Comparison of ENCODE assay signal across 29 cellular contexts in genomic region chr19:30606114-30607050, GRCh38.
"Had no signal": no experiment of that assay in that cellular context is flagged by ENCODE, and none has a peak within 500 bp of the region (broad histone marks: within the 10 kb centered on the region; RNA-seq: fewer than 3 reads in every experiment).

No MANE protein-coding gene starts in this region.

- H3K27me3 Mint-ChIP-seq: dendritic cell treated with granulocyte-macrophage colony-stimulating factor and Interleukin-4, amounts not matched to agents 40 ng/mL and 50 ng/mL, for 4 days had no signal

- H3K9me3 Mint-ChIP-seq: dendritic cell treated with granulocyte-macrophage colony-stimulating factor and Interleukin-4, amounts not matched to agents 40 ng/mL and 50 ng/mL, for 4 days; endodermal cell; stimulated activated effector memory CD8-positive, alpha-beta T cell treated with anti-CD3 and anti-CD28 coated beads, Interleukin-12 subunit alpha, Interleukin-12 subunit beta, amount 100 ng/mL, for 72 hours had no signal

- H3K27ac ChIP-seq: colonic mucosa, epithelial cell of prostate, foreskin keratinocyte, heart right ventricle, lower lobe of right lung, pancreas, right lobe of liver, stomach, thyroid gland, vagina had no signal

- ATAC-seq: esophagus mucosa; foreskin keratinocyte; heart right ventricle; left colon; left ventricle myocardium superior; lower lobe of right lung; natural killer cell; pancreas; right lobe of liver; stimulated activated effector memory CD8-positive, alpha-beta T cell treated with anti-CD3 and anti-CD28 coated beads, Interleukin-12 subunit alpha, Interleukin-12 subunit beta, amount 100 ng/mL, for 72 hours had no signal

- H3K4me1 ChIP-seq: colonic mucosa, foreskin keratinocyte, heart right ventricle, lower lobe of right lung, pancreas, right lobe of liver, stomach, thyroid gland, vagina had no signal

- H3K27ac Mint-ChIP-seq: dendritic cell treated with granulocyte-macrophage colony-stimulating factor and Interleukin-4, amounts not matched to agents 40 ng/mL and 50 ng/mL, for 4 days; endodermal cell; natural killer cell; stimulated activated effector memory CD8-positive, alpha-beta T cell treated with anti-CD3 and anti-CD28 coated beads, Interleukin-12 subunit alpha, Interleukin-12 subunit beta, amount 100 ng/mL, for 72 hours had no signal

- FAIRE-seq: islet of Langerhans, pancreas, small intestine had no signal

- DNase-seq: colonic mucosa; effector CD8-positive, alpha-beta T cell; endodermal cell; foreskin keratinocyte; glutamatergic neuron; heart right ventricle; hippocampal formation; kidney glomerular epithelial cell; left colon; left ventricle myocardium superior; lower lobe of right lung; natural killer cell; occipital lobe; pancreas; retina; right lobe of liver; small intestine; stimulated activated CD4-positive, alpha-beta T cell treated with anti-CD3 and anti-CD28 coated beads, Interleukin-15, amount 100 ng/mL, for 24 hours; stimulated activated CD4-positive, alpha-beta T cell treated with anti-CD3 and anti-CD28 coated beads, Interleukin-4, amount 100 ng/mL, for 1 hour; stimulated activated naive CD4-positive, alpha-beta T cell treated with Interleukin-2 at 50 U/mL for 16 hours; stomach; thyroid gland; trophoblast cell had no signal

- H3K4me3 ChIP-seq: colonic mucosa, heart right ventricle, lower lobe of right lung, pancreas, right lobe of liver, stomach, thyroid gland, vagina had no signal

- H3K4me3 Mint-ChIP-seq: dendritic cell treated with granulocyte-macrophage colony-stimulating factor and Interleukin-4, amounts not matched to agents 40 ng/mL and 50 ng/mL, for 4 days; endodermal cell; natural killer cell; stimulated activated effector memory CD8-positive, alpha-beta T cell treated with anti-CD3 and anti-CD28 coated beads, Interleukin-12 subunit alpha, Interleukin-12 subunit beta, amount 100 ng/mL, for 72 hours had no signal

- H3K36me3 ChIP-seq: colonic mucosa, heart right ventricle, lower lobe of right lung, pancreas, right lobe of liver, stomach, thyroid gland, vagina had no signal

- H3K4me1 Mint-ChIP-seq: endodermal cell; natural killer cell; stimulated activated effector memory CD8-positive, alpha-beta T cell treated with anti-CD3 and anti-CD28 coated beads, Interleukin-12 subunit alpha, Interleukin-12 subunit beta, amount 100 ng/mL, for 72 hours had no signal

- H3K27me3 ChIP-seq: colonic mucosa, foreskin keratinocyte, pancreas, right lobe of liver, thyroid gland, vagina had no signal

- H3K9me3 ChIP-seq: colonic mucosa, heart right ventricle, lower lobe of right lung, pancreas, right lobe of liver, stomach, thyroid gland, vagina had no signal

- H3K36me3 Mint-ChIP-seq: natural killer cell; stimulated activated effector memory CD8-positive, alpha-beta T cell treated with anti-CD3 and anti-CD28 coated beads, Interleukin-12 subunit alpha, Interleukin-12 subunit beta, amount 100 ng/mL, for 72 hours had no signal
